In genomic region chr12:96194572-96194889, GRCh38 we compare ENCODE assay signal across 8 cellular contexts. TPM values are rescaled to one million over a fixed set of nuclear protein-coding genes. Genes with fewer than 3 reads are reported as not detected.
DNase-seq lines count a peak whose midpoint lies in the region; ATAC-seq, FAIRE-seq and TF ChIP-seq lines count a peak whose summit lies in the region.

No MANE protein-coding gene starts in this region.

- no peaks in the 10 kb centered on the region for H4K20me1 ChIP-seq in GM12878 (ENCODE audit: control insufficient read depth, insufficient read depth)

- 0% methylated on average over 15 of the region's 24 CpGs for WGBS in GM12878 (ENCODE audit: insufficient coverage, insufficient replicate concordance, low lambda C conversion rate, missing lambda C conversion rate)

- H3K9ac ChIP-seq in GM12878 (ENCODE audit: control insufficient read depth, insufficient read depth, low read length) (peak overlapping the region; percentile 73), mucosa of stomach (ENCODE audit: low read length) (peak overlapping the region; percentile 82)

- H3K36me3 ChIP-seq in GM12878 (ENCODE audit: control insufficient read depth in 2 of 2, insufficient read depth in 2 of 2, low read length in 1 of 2) = no peaks in the 10 kb centered on the region
- no peaks in the 10 kb centered on the region for H3K36me3 ChIP-seq in mucosa of stomach (ENCODE audit: control insufficient read depth, insufficient read depth, low read length)

- SMC1A ChIA-PET in GM12878 (lab: Charles Lee; ENCODE audit: uncharacterized antibody, unreplicated experiment) = interaction anchor here (1.1 to 1.7 kb wide), 2 partner anchors 17 to 128 kb away, joined by 3 to 17 read pairs; no protein-coding TSS in a partner anchor

- no peak for TF ChIP-seq CTCF in GM12878 (IDR thresholded peaks at IDR 0.05 in 2 of 3, conservative IDR thresholded peaks at IDR 0.05 in 1 of 3; ENCODE audit: control insufficient read depth in 2 of 3, extremely low read depth in 1 of 3, insufficient read depth in 1 of 3, low read depth in 3 of 3, low read length in 3 of 3)

- no TSS peak for BruUV-seq in GM12878 (replicated peaks; lab: Mats Ljungman, UMichigan)

- TF ChIP-seq POLR2A in GM12878 (IDR thresholded peaks at IDR 0.05; ENCODE audit: low read depth, low read length) = no peak

- RAD21 ChIA-PET in GM12878 (lab: Charles Lee; ENCODE audit: unreplicated experiment) = interaction anchor here (1.4 to 1.6 kb wide), 3 partner anchors 21 to 203 kb away, joined by 5 to 14 read pairs (median 5); no protein-coding TSS in a partner anchor

- H3K9me3 ChIP-seq in GM12878 (replicated peaks; ENCODE audit: control insufficient read depth, insufficient read depth, low read length) (peaks cover 2% of the 10 kb centered on the region; the same call in 2 of the 3 replicates), mucosa of stomach (ENCODE audit: control insufficient read depth, low read length) (no peaks in the 10 kb centered on the region)

- no peak for TF ChIP-seq RAD21 in GM12878 (IDR thresholded peaks at IDR 0.05; ENCODE audit: insufficient read depth, low read depth, low read length)

- in situ Hi-C loops in GM12878 (cut with MboI) = no loop called here

- peak overlapping the region; percentile 72 for H3K4me2 ChIP-seq in GM12878 (ENCODE audit: control insufficient read depth, insufficient read depth)

- DNase-seq in GM12878 (ENCODE audit: low read depth, low spot score) = no peak
- no peak for DNase-seq in NCI-H226
- DNase-seq in NCI-H1436 treated with DMSO at 0.1 percent for 48 hours (lab: John Stamatoyannopoulos, UW) = no peak

- ATAC-seq in GM18909 (IDR thresholded peaks at IDR 0.05; ENCODE audit: poor library complexity, unreplicated experiment) = peak; percentile 21
- peak; percentile 1 for ATAC-seq in HG03045 (IDR thresholded peaks at IDR 0.05; ENCODE audit: unreplicated experiment)
- ATAC-seq in GM12878 = no peak
- ATAC-seq in HG02870 (IDR thresholded peaks at IDR 0.05; ENCODE audit: unreplicated experiment) = no peak
- no peak for ATAC-seq in HG03378 (IDR thresholded peaks at IDR 0.05; ENCODE audit: unreplicated experiment)

- H3K4me1 ChIP-seq in GM12878 (ENCODE audit: control insufficient read depth, insufficient read depth, low read length) (peaks cover 32% of the 10 kb centered on the region), mucosa of stomach (ENCODE audit: control insufficient read depth, insufficient read depth, low read length) (no peaks in the 10 kb centered on the region)

- H2AFZ ChIP-seq in GM12878 (ENCODE audit: control insufficient read depth, low read depth, low read length) = peak overlapping the region; percentile 64

- H3K4me3 ChIP-seq in GM12878 = peak overlapping the region; percentile 93
- H3K4me3 ChIP-seq in mucosa of stomach (ENCODE audit: low read length) = peak overlapping the region; percentile 47

- CTCF ChIA-PET in GM12878 (lab: Yijun Ruan, JAX) = no interaction called here

- H3K27me3 ChIP-seq in GM12878 (replicated peaks in 1 of 2; ENCODE audit: control insufficient read depth in 2 of 2, insufficient read depth in 2 of 2, low read length in 1 of 2) (peaks cover 2 to 5% of the 10 kb centered on the region in 2 experiments; a peak in 3 of 4 replicates), mucosa of stomach (ENCODE audit: control insufficient read depth, insufficient read depth, low read length) (no peaks in the 10 kb centered on the region)

- no peak overlapping the region for H3K27ac ChIP-seq in GM12878 (ENCODE audit: control insufficient read depth, insufficient read depth)

- TF ChIP-seq EP300 in GM12878 (IDR thresholded peaks at IDR 0.05; ENCODE audit: borderline replicate concordance in 1 of 2, control insufficient read depth in 1 of 2, low read depth in 2 of 2, low read length in 2 of 2) = no peak

- FAIRE-seq in GM12878 (lab: Jason Lieb, UNC) = no peak

- peaks cover 3% of the 10 kb centered on the region; the same call in 1 of the 2 replicates for H3K79me2 ChIP-seq in GM12878 (ENCODE audit: control insufficient read depth, insufficient read depth, low read length)

- intact Hi-C loops in GM12878 (cut with micrococcal nuclease; ENCODE audit: unreplicated experiment) = no loop called here

- POLR2A ChIA-PET in GM12878 (lab: Charles Lee) = no interaction called here

TF ChIP-seq in GM12878, 131 proteins besides CTCF, POLR2A, EP300 and RAD21 (continues in another document):
- no peak for TF ChIP-seq BCLAF1 (IDR thresholded peaks at IDR 0.05)
- no peak for TF ChIP-seq RFX5 (IDR thresholded peaks at IDR 0.05; ENCODE audit: low read depth, low read length)
- TF ChIP-seq ATF3 (IDR thresholded peaks at IDR 0.05; ENCODE audit: borderline replicate concordance, extremely low read depth, low read depth, low read length) = no peak
- no peak for TF ChIP-seq NR2C1 (IDR thresholded peaks at IDR 0.05)
- TF ChIP-seq RELB (IDR thresholded peaks at IDR 0.05; ENCODE audit: low read depth) = no peak
- TF ChIP-seq HDGF (IDR thresholded peaks at IDR 0.05) = no peak
- TF ChIP-seq NKRF (conservative IDR thresholded peaks at IDR 0.05) = no peak
- no peak for TF ChIP-seq SP1 (IDR thresholded peaks at IDR 0.05; ENCODE audit: low read depth, low read length)
- no peak for TF ChIP-seq HDAC6 (IDR thresholded peaks at IDR 0.05; ENCODE audit: unreplicated experiment)
- no peak for TF ChIP-seq ZNF207 (IDR thresholded peaks at IDR 0.05; ENCODE audit: borderline replicate concordance)

RNA-seq across cellular contexts. Expression of gene ELK3, which starts 0.4 kb away (rescaled TPM):
- 3.1 and 3.6 TPM in 2 replicates for total RNA-seq in GM12878 (2013; cell fraction: nucleolus; rRNA removed)
- total RNA-seq in GM12878 (2014; rRNA removed) (0.56 and 0.98 TPM in 2 replicates), GM12878 (2014; rRNA removed; fragmentation: Illumina TruSeq; extraction: Trizol) (0.69 and 0.89 TPM in 2 replicates), GM12878 (2021) (0.96 and 1.2 TPM in 2 replicates)
- 0.62 TPM for polyA plus RNA-seq in GM12878 (2011; ENCODE audit: low read depth)
- polyA plus RNA-seq in GM12878 (2011; rRNA removed) (4.8 and 5.3 TPM in 2 replicates), GM12878 (2014; fragmentation: Illumina TruSeq; extraction: Trizol) (0.92 and 0.98 TPM in 2 replicates), GM12878 (2014; fragmentation: Nextera tagmentation; extraction: Ambion mirVana) (under 1 TPM; 0.37 to 0.68 TPM), GM12878 (2014; rRNA removed) (0.47 and 1.2 TPM in 2 replicates), GM12878 (2016; fragmentation: Nextera tagmentation; extraction: Ambion mirVana) (under 1 TPM; 0.68 to 0.87 TPM)
- polyA plus RNA-seq in GM12878 (2011; cell fraction: cytosol; rRNA removed) = 4.2 and 5.4 TPM in 2 replicates
- 3.6 and 4.2 TPM in 2 replicates for polyA plus RNA-seq in GM12878 (2011; cell fraction: nucleus; rRNA removed)
- 1.4 and 1.5 TPM in 2 replicates for polyA plus RNA-seq in GM12878 (2012)
- 5.6 and 8.0 TPM in 2 replicates for polyA minus RNA-seq in GM12878 (2011; rRNA and poly(A)+ RNA removed)
- polyA minus RNA-seq in GM12878 (2011; cell fraction: cytosol; rRNA and poly(A)+ RNA removed) = 2.0 and 5.4 TPM in 2 replicates
- 1.9 and 5.4 TPM in 2 replicates for polyA minus RNA-seq in GM12878 (2011; cell fraction: nucleus; rRNA and poly(A)+ RNA removed)

Comparison
In these comparisons a context has a peak if more than half of its experiments do, and no peak if none do; other contexts are left out.
1. ATAC-seq: peak in GM18909 (single experiment) and HG03045 (single experiment); none in GM12878 (single experiment), HG02870 (single experiment) and HG03378 (single experiment).